10 cellular contexts compared by ENCODE assay signal in the genomic region with DNA sequence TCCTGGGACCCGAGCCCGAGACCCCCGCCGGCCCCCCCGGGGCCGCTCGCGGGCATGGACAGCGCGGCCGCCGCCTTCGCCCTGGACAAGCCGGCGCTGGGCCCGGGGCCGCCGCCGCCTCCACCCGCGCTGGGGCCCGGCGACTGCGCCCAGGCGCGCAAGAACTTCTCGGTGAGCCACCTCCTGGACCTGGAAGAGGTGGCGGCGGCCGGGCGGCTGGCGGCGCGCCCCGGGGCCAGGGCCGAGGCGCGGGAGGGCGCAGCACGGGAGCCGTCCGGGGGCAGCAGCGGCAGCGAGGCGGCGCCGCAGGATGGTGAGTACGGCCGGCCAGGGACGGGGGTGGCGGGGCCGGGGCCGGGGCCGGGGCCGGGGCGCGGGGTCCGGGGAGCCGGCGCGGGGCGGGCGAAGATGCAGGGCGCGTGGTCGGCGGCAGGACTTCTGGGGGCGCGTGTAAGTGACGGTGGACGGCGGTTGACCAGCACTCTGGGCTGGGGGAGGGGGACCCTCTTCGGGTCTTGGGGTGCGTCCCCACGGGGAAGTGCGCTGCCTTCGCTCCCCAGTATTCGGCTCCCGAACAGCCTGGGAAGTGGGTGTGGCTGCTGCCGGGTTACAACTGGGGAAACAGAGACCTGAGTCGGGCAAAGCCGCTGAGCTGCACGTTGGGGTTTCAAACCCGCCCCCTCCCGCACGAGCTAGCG. TPM values are rescaled to one million over a fixed set of nuclear protein-coding genes. Genes with fewer than 3 reads are reported as not detected.
DNase-seq lines count a peak whose midpoint lies in the region; ATAC-seq and TF ChIP-seq lines count a peak whose summit lies in the region.
"Had no signal": no experiment of that assay in that cellular context is flagged by ENCODE, and none has a peak within 500 bp of the region (broad histone marks: within the 10 kb centered on the region; RNA-seq: fewer than 3 reads in every experiment).

No MANE protein-coding gene starts in this region.

- intact Hi-C loops in left ventricle myocardium inferior (cut with micrococcal nuclease) (no loop called here), Right ventricle myocardium superior (cut with DNase I) (no loop called here)

- peak overlapping the region in 6 of 8 donors; percentile 30 to 82 (median 57) for H3K4me3 Mint-ChIP-seq in naive B cell

- DNase-seq in left ventricle myocardium inferior (no peak), Right ventricle myocardium superior (no peak), choroid plexus epithelial cell (ENCODE audit: low read depth) (no peak), naive B cell (no peak), H4 (ENCODE audit: low spot score) (no peak), NCI-H1436 (lab: John Stamatoyannopoulos, UW) (no peak), SHP77 (lab: John Stamatoyannopoulos, UW) (no peak)
- no peak for DNase-seq in NK-92 treated with Interleukin-12 subunit alpha and Interleukin-12 subunit beta, amount 100 ng/mL, for 24 hours (lab: John Stamatoyannopoulos, UW)
- DNase-seq: DND-41 had no signal

- no peaks in the 10 kb centered on the region for H3K9me3 ChIP-seq in left ventricle myocardium inferior (replicated peaks)

- peaks cover 6 to 9% (median 8%) of the 10 kb centered on the region in 3 donors for H3K4me1 Mint-ChIP-seq in naive B cell

- H3K9me3 Mint-ChIP-seq in naive B cell, result no peaks in the 10 kb centered on the region

- H3K4me3 ChIP-seq in left ventricle myocardium inferior (peak overlapping the region; percentile 61), choroid plexus epithelial cell (ENCODE audit: low read depth, low read length) (peak overlapping the region; percentile 22)

- ATAC-seq in Right ventricle myocardium superior (ENCODE audit: poor library complexity), result no peak
- peak in 1 of 2 donors; percentile 9 for ATAC-seq in naive B cell (ENCODE audit: low read depth in 2 of 2)

- H3K27ac ChIP-seq in left ventricle myocardium inferior (replicated peaks), result no peak overlapping the region

- no peaks in the 10 kb centered on the region for H3K36me3 Mint-ChIP-seq in naive B cell

- peaks cover 15% of the 10 kb centered on the region for H3K4me1 ChIP-seq in left ventricle myocardium inferior

- no peaks in the 10 kb centered on the region for H3K36me3 ChIP-seq in left ventricle myocardium inferior

- TF ChIP-seq CTCF in left ventricle myocardium inferior (IDR thresholded peaks at IDR 0.05; ENCODE audit: borderline replicate concordance) (no peak), choroid plexus epithelial cell (conservative IDR thresholded peaks at IDR 0.05; ENCODE audit: low read depth, low read length) (no peak)

- no peak overlapping the region for H3K27ac Mint-ChIP-seq in naive B cell

- peaks cover 17 to 59% (median 32%) of the 10 kb centered on the region in 3 donors for H3K27me3 Mint-ChIP-seq in naive B cell

- peaks cover 80% of the 10 kb centered on the region for H3K27me3 ChIP-seq in left ventricle myocardium inferior (ENCODE audit: low read depth)

RNA-seq across cellular contexts. Expression of a gene that starts 0.5 kb away (rescaled TPM):
- total RNA-seq in left ventricle myocardium inferior (0.85 TPM), Right ventricle myocardium superior (0.89 TPM)
- not detected for polyA plus RNA-seq in naive B cell (ENCODE audit: low read depth in 6 of 6)
- 16.5 and 18.9 TPM in 2 replicates for total RNA-seq in H4 (2014; rRNA removed; shearing (Covaris generic))

RNA-seq across cellular contexts. Expression of a gene that starts 24.0 kb away (rescaled TPM):
- total RNA-seq in left ventricle myocardium inferior, result 9.0 TPM
- total RNA-seq in Right ventricle myocardium superior, result 7.9 TPM
- 10 to 100 TPM; 13.3 to 23.4 (median 16.5) TPM for polyA plus RNA-seq in naive B cell (ENCODE audit: low read depth in 6 of 6)
- 8.3 and 13.3 TPM in 2 replicates for total RNA-seq in H4 (2014; rRNA removed; shearing (Covaris generic))

RNA-seq across cellular contexts. Expression of a gene that starts 40.0 kb away (rescaled TPM):
- total RNA-seq in left ventricle myocardium inferior, result 63.4 TPM
- 66.7 TPM for total RNA-seq in Right ventricle myocardium superior
- 10 to 100 TPM; 30.3 to 57.7 (median 35.4) TPM for polyA plus RNA-seq in naive B cell (ENCODE audit: low read depth in 6 of 6)
- total RNA-seq in H4 (2014; rRNA removed; shearing (Covaris generic)), result 42.0 and 47.8 TPM in 2 replicates

RNA-seq across cellular contexts. Expression of a gene that starts 45.1 kb away (rescaled TPM):
- total RNA-seq in left ventricle myocardium inferior (not detected), Right ventricle myocardium superior (not detected)
- polyA plus RNA-seq in naive B cell (ENCODE audit: low read depth in 6 of 6), result not detected
- total RNA-seq in H4 (2014; rRNA removed; shearing (Covaris generic)), result not detected in 2 replicates
- total RNA-seq: subcutaneous adipose tissue had no signal
